ENCODE assay signal across 1 cellular context in the genomic region with DNA sequence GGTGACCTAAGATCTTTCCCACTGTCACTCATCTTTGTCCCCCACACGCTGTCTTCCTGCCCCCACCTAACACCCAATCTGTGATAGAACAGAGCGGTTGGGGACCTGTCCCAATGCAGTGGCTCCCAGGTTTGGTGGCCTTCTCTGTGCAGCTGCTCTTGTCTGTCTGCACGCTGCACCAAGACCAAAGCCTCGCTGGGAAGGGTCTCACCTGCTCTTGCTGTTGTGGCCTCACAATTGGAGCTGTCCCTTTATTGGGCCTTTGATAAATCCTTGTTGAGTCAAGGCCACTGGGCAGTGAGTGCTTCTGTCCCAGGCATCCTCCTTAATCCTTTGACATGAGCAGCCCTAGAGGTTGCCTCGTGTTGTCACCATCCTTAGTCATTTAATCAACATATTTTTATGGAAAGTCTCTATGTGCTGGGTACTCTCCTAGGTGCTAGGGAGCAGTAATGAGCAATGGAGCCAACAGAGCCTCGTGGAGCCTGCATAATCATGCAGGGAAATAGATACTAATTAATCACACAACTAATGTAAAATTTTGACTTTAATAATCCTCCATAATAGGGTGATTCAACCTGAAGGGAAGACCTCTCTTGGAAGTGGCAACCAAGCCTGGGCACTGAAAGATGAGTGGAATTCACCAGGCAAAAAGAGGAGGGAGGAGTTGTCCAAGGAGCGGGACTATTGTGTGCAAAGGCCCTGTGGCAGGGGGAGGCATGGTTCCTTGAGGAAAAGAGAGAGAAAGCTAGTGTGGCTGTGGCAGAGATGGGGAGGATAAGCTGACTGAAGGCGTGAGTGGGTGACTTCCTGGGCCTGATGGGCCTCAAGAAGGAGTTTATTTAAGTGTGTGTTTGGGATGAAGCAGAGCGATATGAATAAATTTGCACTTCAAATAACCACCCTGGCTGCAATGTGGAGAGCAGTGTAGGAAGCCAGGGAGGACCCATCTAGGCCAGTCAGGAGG.
TF ChIP-seq lines count a peak whose summit lies in the region.

No MANE protein-coding gene starts in this region.

TF ChIP-seq in GM23338, 12 proteins besides CTCF, POLR2A, EP300 and RAD21 (continued from another document):
- TF ChIP-seq ZNF331 (CRISPR knock-in tag; IDR thresholded peaks at IDR 0.05; ENCODE audit: low read depth) (no peak), EZH2phosphoT487 (IDR thresholded peaks at IDR 0.05; ENCODE audit: unreplicated experiment) (no peak), POLR2AphosphoS5 (IDR thresholded peaks at IDR 0.05; ENCODE audit: low read depth) (no peak), ZNF114 (CRISPR knock-in tag; IDR thresholded peaks at IDR 0.05) (no peak)
- TF ChIP-seq, protein P1, sequence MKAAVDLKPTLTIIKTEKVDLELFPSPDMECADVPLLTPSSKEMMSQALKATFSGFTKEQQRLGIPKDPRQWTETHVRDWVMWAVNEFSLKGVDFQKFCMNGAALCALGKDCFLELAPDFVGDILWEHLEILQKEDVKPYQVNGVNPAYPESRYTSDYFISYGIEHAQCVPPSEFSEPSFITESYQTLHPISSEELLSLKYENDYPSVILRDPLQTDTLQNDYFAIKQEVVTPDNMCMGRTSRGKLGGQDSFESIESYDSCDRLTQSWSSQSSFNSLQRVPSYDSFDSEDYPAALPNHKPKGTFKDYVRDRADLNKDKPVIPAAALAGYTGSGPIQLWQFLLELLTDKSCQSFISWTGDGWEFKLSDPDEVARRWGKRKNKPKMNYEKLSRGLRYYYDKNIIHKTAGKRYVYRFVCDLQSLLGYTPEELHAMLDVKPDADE (IDR thresholded peaks at IDR 0.05): no peak
TF ChIP-seq in GM23338: peak in this region for 0.
